8 cellular contexts compared by ENCODE assay signal in genomic region chr15:45429974-45430792, GRCh38. TPM values are rescaled to one million over a fixed set of nuclear protein-coding genes. Genes with fewer than 3 reads are reported as not detected.
DNase-seq lines count a peak whose midpoint lies in the region; TF ChIP-seq lines count a peak whose summit lies in the region.

No MANE protein-coding gene starts in this region.

- H3K4me3 ChIP-seq in epithelial cell of esophagus (ENCODE audit: low read length), result peak overlapping the region; percentile 40

- DNase-seq in DMS53 treated with DMSO at 0.1 percent for 48 hours (lab: John Stamatoyannopoulos, UW; ENCODE audit: unreplicated experiment) (peak; percentile 25), GOT3 (lab: John Stamatoyannopoulos, UW) (peak; percentile 25), NCI-H226 (peak; percentile 31), epithelial cell of esophagus (ENCODE audit: low read depth) (peak; percentile 61), mucosa of gallbladder (ENCODE audit: low spot score) (peak; percentile 79), NCI-H446 (lab: John Stamatoyannopoulos, UW) (no peak)
- peak; percentile 42 for DNase-seq in activated CD8-positive, alpha-beta memory T cell treated with anti-CD3 and anti-CD28 coated beads, Interleukin-2, amount 50 U/mL, for 24 hours (ENCODE audit: extremely low read depth)
- peak; percentile 72 to 79 for DNase-seq in stimulated activated CD8-positive, alpha-beta memory T cell treated with anti-CD3 and anti-CD28 coated beads, Interleukin-7, amount 100 ng/mL, for 1 hour (ENCODE audit: low read depth in 2 of 2)

- peak; percentile 82 for TF ChIP-seq CTCF in epithelial cell of esophagus (IDR thresholded peaks at IDR 0.05; ENCODE audit: insufficient read depth, low read depth, low read length, missing control alignments)

RNA-seq across cellular contexts. Expression of gene GATM, which starts 51.8 kb away (rescaled TPM):
- total RNA-seq in mucosa of gallbladder, result 136 TPM

Comparison
In these comparisons a context has a peak if more than half of its experiments do, and no peak if none do; other contexts are left out.
1. DNase-seq: peak in DMS53 treated with DMSO at 0.1 percent for 48 hours (single experiment), GOT3 (single experiment), NCI-H226 (single experiment), activated CD8-positive, alpha-beta memory T cell treated with anti-CD3 and anti-CD28 coated beads, Interleukin-2, amount 50 U/mL, for 24 hours (single experiment), epithelial cell of esophagus (single experiment), mucosa of gallbladder (single experiment) and stimulated activated CD8-positive, alpha-beta memory T cell treated with anti-CD3 and anti-CD28 coated beads, Interleukin-7, amount 100 ng/mL, for 1 hour (2 of 2); none in NCI-H446 (0 of 2).